In the genomic region with DNA sequence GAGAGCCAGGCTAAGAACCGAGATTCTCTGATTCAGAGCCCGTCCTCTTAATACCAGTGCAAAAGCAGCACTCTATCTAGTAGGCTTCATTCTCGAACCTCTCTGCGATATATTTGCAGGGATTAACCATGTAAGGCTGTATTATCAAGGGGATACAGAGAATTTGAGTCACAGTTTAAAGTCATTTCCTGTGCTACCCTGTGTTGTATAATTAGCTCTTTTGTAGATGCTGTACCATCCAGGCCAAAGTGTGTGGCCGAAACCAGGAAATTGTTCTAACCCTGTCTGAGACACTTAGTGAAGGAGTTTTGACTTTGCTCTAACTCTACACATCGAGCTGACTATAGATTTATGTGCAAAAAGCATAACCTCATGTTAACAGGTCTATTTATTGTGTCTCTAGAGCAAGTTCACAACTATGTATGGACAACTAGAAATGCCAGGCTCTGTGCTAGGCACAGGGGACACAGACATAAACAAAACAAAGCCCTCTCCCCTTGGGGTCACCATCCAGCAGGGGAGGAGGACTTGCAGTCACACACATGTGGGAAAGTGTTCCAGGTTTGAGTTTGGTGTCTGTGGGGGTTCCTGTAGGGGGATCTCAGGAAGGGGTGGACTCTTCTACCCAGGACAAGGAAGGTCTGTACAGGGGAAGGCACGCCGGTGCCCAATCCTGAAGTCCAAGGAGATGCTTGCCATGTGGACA, we compare ENCODE assay signal across 8 cellular contexts.
DNase-seq lines count a peak whose midpoint lies in the region; ATAC-seq, FAIRE-seq and TF ChIP-seq lines count a peak whose summit lies in the region.

No MANE protein-coding gene starts in this region.

- no peaks in the 10 kb centered on the region for H3K27me3 Mint-ChIP-seq in central memory CD8-positive, alpha-beta T cell
- no peaks in the 10 kb centered on the region for H3K27me3 Mint-ChIP-seq in chondrocyte (ENCODE audit: low read depth)

- H3K27me3 ChIP-seq in small intestine (ENCODE audit: control insufficient read depth in 2 of 2, insufficient read depth in 2 of 2, low read length in 2 of 2): no peaks in the 10 kb centered on the region

- peak; percentile 41 for DNase-seq in ELR (ENCODE audit: low read depth)
- peak; percentile 41 for DNase-seq in LHCN-M2 (ENCODE audit: low read depth)
- DNase-seq in central memory CD8-positive, alpha-beta T cell (ENCODE audit: low spot score in 2 of 2): no peak
- peak; percentile 41 for DNase-seq in small intestine
- no peak for DNase-seq in HPDE6-E6E7 (ENCODE audit: extremely low spot score)
- DNase-seq in chondrocyte (ENCODE audit: low spot score): no peak
- DNase-seq in SHP77 (lab: John Stamatoyannopoulos, UW): no peak

- H3K36me3 ChIP-seq in small intestine (ENCODE audit: control insufficient read depth in 2 of 2, insufficient read depth in 2 of 2, low read length in 2 of 2): peaks cover 0 to 2% of the 10 kb centered on the region in 2 donors

- no peak overlapping the region for H3K4me3 ChIP-seq in small intestine (ENCODE audit: low read depth in 1 of 2, low read length in 2 of 2)

- no peaks in the 10 kb centered on the region for H3K9me3 Mint-ChIP-seq in central memory CD8-positive, alpha-beta T cell
- H3K9me3 Mint-ChIP-seq in chondrocyte (ENCODE audit: low read depth): no peaks in the 10 kb centered on the region

- H3K27ac Mint-ChIP-seq in central memory CD8-positive, alpha-beta T cell (ENCODE audit: low read depth): peak overlapping the region; percentile 96
- H3K27ac Mint-ChIP-seq in chondrocyte (ENCODE audit: unreplicated experiment): no peak overlapping the region

- peaks cover 4 to 27% of the 10 kb centered on the region in 2 donors for H3K4me1 ChIP-seq in small intestine (ENCODE audit: control insufficient read depth in 2 of 2, insufficient read depth in 1 of 2, low read depth in 1 of 2, low read length in 1 of 2)

- peaks cover 70% of the 10 kb centered on the region for H3K4me1 Mint-ChIP-seq in central memory CD8-positive, alpha-beta T cell
- H3K4me1 Mint-ChIP-seq in chondrocyte (ENCODE audit: low read depth): peaks cover 55% of the 10 kb centered on the region

- peak overlapping the region; percentile 15 to 82 for H3K27ac ChIP-seq in small intestine (ENCODE audit: low read depth in 1 of 2, low read length in 1 of 2)

- no peaks in the 10 kb centered on the region for H3K9me3 ChIP-seq in small intestine (ENCODE audit: control insufficient read depth, low read depth)

- FAIRE-seq in small intestine (lab: Jason Lieb, UNC): no peak

- H3K4me3 Mint-ChIP-seq in central memory CD8-positive, alpha-beta T cell: peak overlapping the region; percentile 73
- H3K4me3 Mint-ChIP-seq in chondrocyte (ENCODE audit: unreplicated experiment): no peak overlapping the region

- WGBS in small intestine, 3 donors: 57 to 82% (median 68%) methylated on average over 8 of the region's 8 CpGs

- no peak for TF ChIP-seq CTCF in chondrocyte (IDR thresholded peaks at IDR 0.05)

- peak; percentile 69 for ATAC-seq in GM21528 (IDR thresholded peaks at IDR 0.05; ENCODE audit: low FRiP score, unreplicated experiment)
- ATAC-seq in central memory CD8-positive, alpha-beta T cell (replicated peaks; ENCODE audit: extremely low read depth, poor library complexity, severe bottlenecking): peak; percentile 40

- H3K36me3 Mint-ChIP-seq in central memory CD8-positive, alpha-beta T cell (ENCODE audit: insufficient read depth): peaks cover 24% of the 10 kb centered on the region
- H3K36me3 Mint-ChIP-seq in chondrocyte (ENCODE audit: low read depth): peaks cover 18% of the 10 kb centered on the region

Comparison
In these comparisons a context has a peak if more than half of its experiments do, and no peak if none do; other contexts are left out.
1. DNase-seq: peak in ELR (single experiment), LHCN-M2 (single experiment) and small intestine (single experiment); none in central memory CD8-positive, alpha-beta T cell (0 of 2), HPDE6-E6E7 (single experiment), chondrocyte (single experiment) and SHP77 (0 of 2).